16 cellular contexts compared by ENCODE assay signal in genomic region chr14:91891721-91892220, GRCh38. TPM values are rescaled to one million over a fixed set of nuclear protein-coding genes. Genes with fewer than 3 reads are reported as not detected.
DNase-seq lines count a peak whose midpoint lies in the region; ATAC-seq and TF ChIP-seq lines count a peak whose summit lies in the region.
"Had no signal": no experiment of that assay in that cellular context is flagged by ENCODE, and none has a peak within 500 bp of the region (broad histone marks: within the 10 kb centered on the region; RNA-seq: fewer than 3 reads in every experiment).

No MANE protein-coding gene starts in this region.

- peaks cover 3% of the 10 kb centered on the region for H3K27me3 Mint-ChIP-seq in T-helper 2 cell treated with Interferon-gamma antibody and Interleukin-4, amounts not matched to agents 5 μg/mL and 100 μg/mL, for 36 hours (ENCODE audit: low read depth)
- no peaks in the 10 kb centered on the region for H3K27me3 Mint-ChIP-seq in Calu3 (ENCODE audit: unreplicated experiment)

- TF ChIP-seq CTCF in coronary artery (IDR thresholded peaks at IDR 0.05) (no peak), Calu3 (IDR thresholded peaks at IDR 0.05; ENCODE audit: unreplicated experiment) (no peak)

- intact Hi-C loops in Calu3 (cut with micrococcal nuclease; ENCODE audit: unreplicated experiment): no loop called here

- no peaks in the 10 kb centered on the region for H3K36me3 Mint-ChIP-seq in T-helper 2 cell treated with Interferon-gamma antibody and Interleukin-4, amounts not matched to agents 5 μg/mL and 100 μg/mL, for 36 hours (ENCODE audit: low read depth)
- peaks cover 4% of the 10 kb centered on the region for H3K36me3 Mint-ChIP-seq in Calu3 (ENCODE audit: insufficient read depth, unreplicated experiment)

- H3K27ac Mint-ChIP-seq in T-helper 2 cell treated with Interferon-gamma antibody and Interleukin-4, amounts not matched to agents 5 μg/mL and 100 μg/mL, for 36 hours: no peak overlapping the region
- H3K27ac Mint-ChIP-seq in Calu3 (ENCODE audit: unreplicated experiment): no peak overlapping the region
- H3K27ac Mint-ChIP-seq: activated naive CD4-positive, alpha-beta T cell treated with anti-CD3 and anti-CD28 coated beads, Interleukin-2, amount 50 U/mL, for 72 hours had no signal

- no peak overlapping the region for H3K4me3 ChIP-seq in coronary artery
- H3K4me3 ChIP-seq: skin epidermis, upper lobe of left lung had no signal

- H3K4me1 Mint-ChIP-seq in T-helper 2 cell treated with Interferon-gamma antibody and Interleukin-4, amounts not matched to agents 5 μg/mL and 100 μg/mL, for 36 hours (ENCODE audit: low read depth): peaks cover 48% of the 10 kb centered on the region
- peaks cover 13% of the 10 kb centered on the region for H3K4me1 Mint-ChIP-seq in Calu3 (ENCODE audit: low read depth, unreplicated experiment)

- peak overlapping the region; percentile 71 to 86 for H3K27ac ChIP-seq in coronary artery
- H3K27ac ChIP-seq in layer of hippocampus (ENCODE audit: low read depth, low read length): peak overlapping the region; percentile 89

- no peak for ATAC-seq in GM21825 (IDR thresholded peaks at IDR 0.05; ENCODE audit: unreplicated experiment)
- ATAC-seq: activated naive CD4-positive, alpha-beta T cell treated with anti-CD3 and anti-CD28 coated beads, Interleukin-2, amount 50 U/mL, for 72 hours had no signal

- peak overlapping the region; percentile 2 for H3K4me3 Mint-ChIP-seq in T-helper 2 cell treated with Interferon-gamma antibody and Interleukin-4, amounts not matched to agents 5 μg/mL and 100 μg/mL, for 36 hours
- no peak overlapping the region for H3K4me3 Mint-ChIP-seq in Calu3 (ENCODE audit: low read depth, unreplicated experiment)

- no peaks in the 10 kb centered on the region for H3K9me3 Mint-ChIP-seq in T-helper 2 cell treated with Interferon-gamma antibody and Interleukin-4, amounts not matched to agents 5 μg/mL and 100 μg/mL, for 36 hours
- H3K9me3 Mint-ChIP-seq in Calu3 (ENCODE audit: low read depth, unreplicated experiment): no peaks in the 10 kb centered on the region
- H3K9me3 Mint-ChIP-seq: activated naive CD4-positive, alpha-beta T cell treated with anti-CD3 and anti-CD28 coated beads, Interleukin-2, amount 50 U/mL, for 72 hours had no signal

- DNase-seq in T-helper 2 cell treated with Interferon-gamma antibody and Interleukin-4, amounts not matched to agents 5 μg/mL and 100 μg/mL, for 36 hours (ENCODE audit: low spot score): no peak
- DNase-seq in T-helper 2 cell (no peak), coronary artery (ENCODE audit: low spot score) (no peak), stromal cell of bone marrow (ENCODE audit: low read depth) (peak; percentile 66), Calu3 (no peak), HK-2 (ENCODE audit: unreplicated experiment) (no peak)
- DNase-seq: 8988T; effector CD4-positive, alpha-beta T cell; Kasumi-1; NCI-H2029 treated with DMSO at 0.1 percent for 48 hours; T-helper 1 cell; upper lobe of left lung had no signal

- BruUV-seq in Calu3 (replicated peaks; lab: Mats Ljungman, UMichigan): no TSS peak

- no peaks in the 10 kb centered on the region for H3K27me3 ChIP-seq in layer of hippocampus (ENCODE audit: control insufficient read depth, insufficient read depth, low read length)
- H3K27me3 ChIP-seq: upper lobe of left lung had no signal

- CTCF ChIA-PET in Calu3 (lab: Charles Lee): interaction anchor here (0.9 kb wide), 1 partner anchor 19 kb away, joined by 3 read pairs; no protein-coding TSS in a partner anchor

RNA-seq across cellular contexts. Expression of gene TC2N, which starts 24.4 kb away (rescaled TPM):
- total RNA-seq in Calu3 (2022): 82.7 and 86.6 TPM in 2 replicates

RNA-seq across cellular contexts. Expression of gene FBLN5, which starts 55.7 kb away (rescaled TPM):
- total RNA-seq in Calu3 (2022): 0.39 and 0.90 TPM in 2 replicates
